20 cellular contexts compared by ENCODE assay signal in genomic region chr11:58919561-58919960, GRCh38. TPM values are rescaled to one million over a fixed set of nuclear protein-coding genes. Genes with fewer than 3 reads are reported as not detected.
A peak's percentile ranks its signal among the peaks of the same experiment; 100 is the strongest.
DNase-seq lines count a peak whose midpoint lies in the region; ATAC-seq, FAIRE-seq and TF ChIP-seq lines count a peak whose summit lies in the region.
"Had no signal": no experiment of that assay in that cellular context is flagged by ENCODE, and none has a peak within 500 bp of the region (broad histone marks: within the 10 kb centered on the region; RNA-seq: fewer than 3 reads in every experiment).

No MANE protein-coding gene starts in this region.

- no peak overlapping the region for H3K9ac ChIP-seq in astrocyte (ENCODE audit: low read length)
- H3K9ac ChIP-seq: KMS-11 had no signal

- peak overlapping the region; percentile 58 for H3K4me2 ChIP-seq in astrocyte (ENCODE audit: low read length)
- H3K4me2 ChIP-seq in hepatocyte, result no peak overlapping the region
- H3K4me2 ChIP-seq: A549, KMS-11 had no signal

- intact Hi-C loops in CD14-positive monocyte (cut with micrococcal nuclease), result no loop called here

- no peak for ATAC-seq in activated CD8-positive, alpha-beta T cell treated with anti-CD3 and anti-CD28 coated beads, Interleukin-2, amount 10 ng/mL, durations not matched to agents 7 days and 5 days
- ATAC-seq: A549, GM12878, Panc1 had no signal

- H3K4me3 ChIP-seq in AG10803 (ENCODE audit: low read length) (no peak overlapping the region), astrocyte (ENCODE audit: insufficient read depth, low read depth, low read length) (no peak overlapping the region), hepatocyte (no peak overlapping the region)
- H3K4me3 ChIP-seq: A549, GM12878 had no signal

- H3K9me3 Mint-ChIP-seq in astrocyte (ENCODE audit: unreplicated experiment) (peaks cover 16% of the 10 kb centered on the region), CD14-positive monocyte (peaks cover 23 to 32% (median 28%) of the 10 kb centered on the region in 7 donors)
- peaks cover 6% of the 10 kb centered on the region for H3K9me3 Mint-ChIP-seq in activated CD8-positive, alpha-beta T cell treated with anti-CD3 and anti-CD28 coated beads, Interleukin-2, amount 10 ng/mL, durations not matched to agents 7 days and 5 days (ENCODE audit: insufficient read depth)

- POLR2A ChIA-PET in activated CD8-positive, alpha-beta T cell treated with anti-CD3 and anti-CD28 coated beads, Interleukin-2, amount 10 ng/mL, durations not matched to agents 7 days and 5 days (lab: Charles Lee), result no interaction called here

- no peak overlapping the region for H3K27ac ChIP-seq in astrocyte (ENCODE audit: low read depth, low read length)
- peak overlapping the region; percentile 38 for H3K27ac ChIP-seq in hepatocyte
- H3K27ac ChIP-seq: A549, HL-60, KMS-11 had no signal

- H3K4me1 ChIP-seq in astrocyte (ENCODE audit: insufficient read depth, low read length) (peaks cover 13% of the 10 kb centered on the region), hepatocyte (ENCODE audit: insufficient read depth) (peaks cover 23% of the 10 kb centered on the region)
- H3K4me1 ChIP-seq: A549 had no signal

- CTCF ChIA-PET in activated CD8-positive, alpha-beta T cell treated with anti-CD3 and anti-CD28 coated beads, Interleukin-2, amount 10 ng/mL, durations not matched to agents 7 days and 5 days (lab: Charles Lee), result interaction anchor here (1.0 kb wide), 1 partner anchor 238 kb away, joined by 3 read pairs; no protein-coding TSS in a partner anchor

- H3K4me3 Mint-ChIP-seq in astrocyte (ENCODE audit: unreplicated experiment), result no peak overlapping the region
- no peak overlapping the region for H3K4me3 Mint-ChIP-seq in activated CD8-positive, alpha-beta T cell treated with anti-CD3 and anti-CD28 coated beads, Interleukin-2, amount 10 ng/mL, durations not matched to agents 7 days and 5 days
- no peak overlapping the region for H3K4me3 Mint-ChIP-seq in CD14-positive monocyte

- H3K79me2 ChIP-seq in astrocyte (ENCODE audit: insufficient read depth, low read length) (no peaks in the 10 kb centered on the region), hepatocyte (no peaks in the 10 kb centered on the region)

- H3K36me3 ChIP-seq in astrocyte (ENCODE audit: insufficient read depth, low read length) (no peaks in the 10 kb centered on the region), hepatocyte (replicated peaks; ENCODE audit: insufficient read depth, low read depth) (no peaks in the 10 kb centered on the region)

- H2AFZ ChIP-seq in astrocyte (ENCODE audit: low read depth, low read length), result no peak overlapping the region
- H2AFZ ChIP-seq in hepatocyte, result peak overlapping the region; percentile 43

- H3K36me3 Mint-ChIP-seq in astrocyte (ENCODE audit: low read depth, unreplicated experiment), result no peaks in the 10 kb centered on the region
- no peaks in the 10 kb centered on the region for H3K36me3 Mint-ChIP-seq in activated CD8-positive, alpha-beta T cell treated with anti-CD3 and anti-CD28 coated beads, Interleukin-2, amount 10 ng/mL, durations not matched to agents 7 days and 5 days (ENCODE audit: low read depth)
- H3K36me3 Mint-ChIP-seq in CD14-positive monocyte, result no peaks in the 10 kb centered on the region

- H3K9me3 ChIP-seq in astrocyte (ENCODE audit: insufficient read depth, low read depth, low read length) (peaks cover 2% of the 10 kb centered on the region), hepatocyte (ENCODE audit: low read depth) (no peaks in the 10 kb centered on the region)

- no peak for TF ChIP-seq CTCF in AG10803 (conservative IDR thresholded peaks at IDR 0.05; ENCODE audit: low read length)
- no peak for TF ChIP-seq CTCF in astrocyte (IDR thresholded peaks at IDR 0.05; ENCODE audit: insufficient read depth, low read depth, low read length)
- TF ChIP-seq CTCF in hepatocyte (IDR thresholded peaks at IDR 0.05; ENCODE audit: poor library complexity), result no peak
- no peak for TF ChIP-seq CTCF in CD14-positive monocyte (IDR thresholded peaks at IDR 0.05)

- peaks cover 2% of the 10 kb centered on the region for H3K4me1 Mint-ChIP-seq in astrocyte (ENCODE audit: low read depth, unreplicated experiment)
- H3K4me1 Mint-ChIP-seq in activated CD8-positive, alpha-beta T cell treated with anti-CD3 and anti-CD28 coated beads, Interleukin-2, amount 10 ng/mL, durations not matched to agents 7 days and 5 days (ENCODE audit: low read depth), result peaks cover 7% of the 10 kb centered on the region
- H3K4me1 Mint-ChIP-seq in CD14-positive monocyte, result peaks cover 15% of the 10 kb centered on the region

- DNase-seq in AG10803 (ENCODE audit: low read depth), result peak; percentile 76
- DNase-seq in H4 (ENCODE audit: low spot score), result peak; percentile 8
- DNase-seq in astrocyte (ENCODE audit: low read depth), result peak; percentile 59
- no peak for DNase-seq in hepatocyte (ENCODE audit: low spot score)
- DNase-seq in NCI-H2196 (lab: John Stamatoyannopoulos, UW; ENCODE audit: unreplicated experiment), result no peak
- no peak for DNase-seq in NCI-H1048 (lab: John Stamatoyannopoulos, UW)
- DNase-seq in activated CD8-positive, alpha-beta T cell treated with anti-CD3 and anti-CD28 coated beads, Interleukin-2, amount 10 ng/mL, durations not matched to agents 7 days and 5 days, result no peak
- DNase-seq in CD14-positive monocyte (ENCODE audit: low spot score), result no peak
- DNase-seq: DMS 273 treated with DMSO at 0.1 percent for 48 hours, NCI-H1930, NCI-H2171, NCI-H774, SHP77 had no signal

- H3K9me2 ChIP-seq in hepatocyte (replicated peaks; ENCODE audit: insufficient read depth), result no peaks in the 10 kb centered on the region

- WGBS in hepatocyte (ENCODE audit: low lambda C conversion rate, missing lambda C conversion rate), result 88% methylated on average over 6 of the region's 6 CpGs

- H3K27me3 Mint-ChIP-seq in astrocyte (ENCODE audit: low read depth, unreplicated experiment) (peaks cover 3% of the 10 kb centered on the region), CD14-positive monocyte (ENCODE audit: low read depth in 3 of 3) (peaks cover 0 to 4% (median 3%) of the 10 kb centered on the region in 3 donors)
- H3K27me3 Mint-ChIP-seq in activated CD8-positive, alpha-beta T cell treated with anti-CD3 and anti-CD28 coated beads, Interleukin-2, amount 10 ng/mL, durations not matched to agents 7 days and 5 days (ENCODE audit: low read depth), result no peaks in the 10 kb centered on the region

- no peak for FAIRE-seq in astrocyte (lab: Jason Lieb, UNC)
- FAIRE-seq: A549, GM12878, GM19239 had no signal

- H3K27me3 ChIP-seq in astrocyte (ENCODE audit: insufficient read depth, low read length) (no peaks in the 10 kb centered on the region), hepatocyte (no peaks in the 10 kb centered on the region)

- H3K27ac Mint-ChIP-seq in astrocyte (ENCODE audit: unreplicated experiment), result no peak overlapping the region
- H3K27ac Mint-ChIP-seq in activated CD8-positive, alpha-beta T cell treated with anti-CD3 and anti-CD28 coated beads, Interleukin-2, amount 10 ng/mL, durations not matched to agents 7 days and 5 days, result no peak overlapping the region
- no peak overlapping the region for H3K27ac Mint-ChIP-seq in CD14-positive monocyte

- H4K20me1 ChIP-seq in astrocyte (ENCODE audit: insufficient read depth, low read length) (no peaks in the 10 kb centered on the region), hepatocyte (ENCODE audit: insufficient read depth, poor library complexity, severe bottlenecking) (no peaks in the 10 kb centered on the region)

RNA-seq across cellular contexts. Expression of gene GLYATL1, which starts 19.7 kb away (rescaled TPM):
- total RNA-seq in H4 (2014; rRNA removed; shearing (Covaris generic)), result 0.56 and 1.5 TPM in 2 replicates
- total RNA-seq in astrocyte (0.41 TPM in 1 of 2 replicates, not detected in the other), hepatocyte (34.1 and 46.7 TPM in 2 replicates)
- polyA plus RNA-seq in hepatocyte (2.6 and 6.9 TPM in 2 replicates), CD14-positive monocyte (not detected)
- not detected for total RNA-seq in activated CD8-positive, alpha-beta T cell treated with anti-CD3 and anti-CD28 coated beads, Interleukin-2, amount 10 ng/mL, durations not matched to agents 7 days and 5 days
- total RNA-seq: GM12878, NCI-H460 had no signal
- polyA plus RNA-seq: GM12878 had no signal

Comparison
In these comparisons a context has a peak if more than half of its experiments do, and no peak if none do; other contexts are left out.
1. DNase-seq: peak in AG10803 (single experiment), H4 (single experiment) and astrocyte (single experiment); none in hepatocyte (single experiment), NCI-H2196 (single experiment), NCI-H1048 (single experiment), activated CD8-positive, alpha-beta T cell treated with anti-CD3 and anti-CD28 coated beads, Interleukin-2, amount 10 ng/mL, durations not matched to agents 7 days and 5 days (single experiment) and CD14-positive monocyte (single experiment).
2. RNA of gene GLYATL1, which starts 19.7 kb away (total RNA-seq): 34.1 to 46.7 TPM in hepatocyte; 0.56 to 1.5 TPM in H4, 0.41 TPM in astrocyte and not detected in activated CD8-positive, alpha-beta T cell treated with anti-CD3 and anti-CD28 coated beads, Interleukin-2, amount 10 ng/mL, durations not matched to agents 7 days and 5 days; every median in the first group is over 10 times any median in the second.